ENCODE assay signal across 20 cellular contexts in the genomic region with DNA sequence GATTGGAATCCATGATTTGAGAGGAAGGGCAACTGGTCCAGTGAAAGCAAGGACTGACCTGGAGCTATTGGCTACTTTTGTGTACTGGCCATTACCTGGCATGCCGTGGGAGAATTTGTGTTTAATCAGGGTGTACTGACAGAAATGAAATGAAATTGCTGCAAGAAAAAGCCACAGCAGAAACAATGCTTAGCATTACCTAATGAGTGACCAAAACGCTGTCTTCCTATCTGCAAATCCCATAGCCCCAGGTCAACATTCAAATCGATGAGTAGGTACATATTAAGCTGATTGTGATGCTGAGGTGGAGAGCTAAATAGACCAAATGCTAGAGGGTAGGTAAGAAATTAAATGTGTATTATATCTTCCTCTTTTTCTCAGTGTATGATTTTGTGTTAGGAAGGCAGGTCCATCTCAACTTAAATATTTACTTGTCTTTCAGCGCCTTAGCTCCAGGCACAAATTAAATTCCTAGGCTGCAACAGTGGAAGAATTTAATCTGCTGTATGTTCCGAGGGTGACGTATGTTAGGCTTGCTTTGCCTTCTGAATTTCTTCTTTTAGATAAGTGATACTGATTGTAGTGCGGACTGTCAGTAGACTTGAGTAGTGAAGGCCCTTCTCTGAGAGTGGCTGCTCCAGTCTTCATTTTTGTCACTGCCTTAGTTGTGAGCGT.
A peak's percentile ranks its signal among the peaks of the same experiment; 100 is the strongest.
DNase-seq lines count a peak whose midpoint lies in the region; ATAC-seq, FAIRE-seq and TF ChIP-seq lines count a peak whose summit lies in the region.
"Had no signal": no experiment of that assay in that cellular context is flagged by ENCODE, and none has a peak within 500 bp of the region (broad histone marks: within the 10 kb centered on the region; RNA-seq: fewer than 3 reads in every experiment).

No MANE protein-coding gene starts in this region.

- no peak for ATAC-seq in A549
- ATAC-seq in left lobe of liver, result peak; percentile 71
- peak in 3 of 4 donors; percentile 35 to 67 (median 66) for ATAC-seq in pancreas
- ATAC-seq: CD8-positive, alpha-beta T cell; GM12878; HCT116 had no signal

- H3K4me3 ChIP-seq in A549 (no peak overlapping the region), pancreas (no peak overlapping the region), esophagus squamous epithelium (no peak overlapping the region)
- H3K4me3 ChIP-seq: BLaER1 treated with 17β-estradiol and CSF1 and Interleukin-3, amounts not matched to agents 10 nM and 100 nM; GM12878 had no signal

- H3K4me2 ChIP-seq in A549, result no peak overlapping the region
- H3K4me2 ChIP-seq: BLaER1 treated with 17β-estradiol and CSF1 and Interleukin-3, amounts not matched to agents 10 nM and 100 nM had no signal

- 38% methylated on average over 8 of the region's 8 CpGs for WGBS in A549 (ENCODE audit: missing lambda C conversion rate)
- 27 to 33% methylated on average over 8 of the region's 8 CpGs for WGBS in pancreas, 2 donors
- 71 to 81% methylated on average over 8 of the region's 8 CpGs for WGBS in esophagus squamous epithelium, 2 donors

- DNase-seq in SIG-M5 treated with dmso at 0.1 percent for 504 hours (lab: John Stamatoyannopoulos, UW; ENCODE audit: unreplicated experiment) (peak; percentile 72), SIG-M5 (lab: John Stamatoyannopoulos, UW) (no peak), A549 (ENCODE audit: low read depth in 1 of 2, low spot score in 1 of 2) (no peak), left lobe of liver (ENCODE audit: low spot score) (no peak), pancreas (peak in 1 of 6 donors; percentile 13), esophagus squamous epithelium (lab: John Stamatoyannopoulos, UW) (no peak)
- no peak for DNase-seq in activated naive CD4-positive, alpha-beta T cell (lab: John Stamatoyannopoulos, UW)
- DNase-seq: 8988T; CD8-positive, alpha-beta T cell; DMS 273 treated with DMSO at 0.1 percent for 48 hours; DMS53; DND-41; EL; GOT3; H7; HFFc6; IMR-90 had no signal

- FAIRE-seq in A549 (lab: Jason Lieb, UNC), result peak; percentile 23
- no peak for FAIRE-seq in pancreas (lab: Jason Lieb, UNC)
- FAIRE-seq: GM12878 had no signal

- intact Hi-C loops in pancreas (cut with DNase I) (no loop called here), esophagus squamous epithelium (cut with DNase I) (no loop called here)

- H3K9me3 ChIP-seq in A549 (peaks cover 5% of the 10 kb centered on the region; the same call in 1 of the 3 replicates), pancreas (no peaks in the 10 kb centered on the region), esophagus squamous epithelium (no peaks in the 10 kb centered on the region)
- H3K9me3 ChIP-seq: BLaER1 treated with 17β-estradiol and CSF1 and Interleukin-3, amounts not matched to agents 10 nM and 100 nM had no signal

- no peak for TF ChIP-seq EP300 in A549 (IDR thresholded peaks at IDR 0.05)

- CTCF ChIA-PET in A549 (lab: Yijun Ruan, JAX), result interaction anchor here (1.0 kb wide), 1 partner anchor 94 kb away, joined by 3 read pairs; no protein-coding TSS in a partner anchor

- TF ChIP-seq POLR2A in A549 (IDR thresholded peaks at IDR 0.05; ENCODE audit: low read length) (no peak), esophagus squamous epithelium (IDR thresholded peaks at IDR 0.05) (no peak)

- POLR2A ChIA-PET in A549 (lab: Yijun Ruan, JAX), result no interaction called here

- no peak for TF ChIP-seq CTCF in A549 (IDR thresholded peaks at IDR 0.05)
- no peak for TF ChIP-seq CTCF in pancreas (IDR thresholded peaks at IDR 0.05)
- no peak for TF ChIP-seq CTCF in esophagus squamous epithelium (IDR thresholded peaks at IDR 0.05)

- no peaks in the 10 kb centered on the region for H3K36me3 ChIP-seq in pancreas
- H3K36me3 ChIP-seq in esophagus squamous epithelium, result no peaks in the 10 kb centered on the region
- H3K36me3 ChIP-seq: BLaER1 treated with 17β-estradiol and CSF1 and Interleukin-3, amounts not matched to agents 10 nM and 100 nM had no signal

- TF ChIP-seq RAD21 in A549 (conservative IDR thresholded peaks at IDR 0.05 in 1 of 2, IDR thresholded peaks at IDR 0.05 in 1 of 2), result no peak

- no peaks in the 10 kb centered on the region for H3K27me3 ChIP-seq in pancreas
- H3K27me3 ChIP-seq in esophagus squamous epithelium, result no peaks in the 10 kb centered on the region
- H3K27me3 ChIP-seq: BLaER1 treated with 17β-estradiol and CSF1 and Interleukin-3, amounts not matched to agents 10 nM and 100 nM had no signal

- H3K27ac ChIP-seq in A549 (no peak overlapping the region), pancreas (no peak overlapping the region), esophagus squamous epithelium (no peak overlapping the region)
- H3K27ac ChIP-seq: BLaER1 treated with 17β-estradiol and CSF1 and Interleukin-3, amounts not matched to agents 10 nM and 100 nM had no signal

- H3K4me1 ChIP-seq in A549 (no peaks in the 10 kb centered on the region), pancreas (no peaks in the 10 kb centered on the region), esophagus squamous epithelium (no peaks in the 10 kb centered on the region)
- H3K4me1 ChIP-seq: BLaER1 treated with 17β-estradiol and CSF1 and Interleukin-3, amounts not matched to agents 10 nM and 100 nM had no signal

TF ChIP-seq in A549, 52 proteins besides CTCF, POLR2A, EP300 and RAD21:
- no peak for TF ChIP-seq RCOR1 (IDR thresholded peaks at IDR 0.05; ENCODE audit: low read depth, low read length)
- TF ChIP-seq GATA3 (IDR thresholded peaks at IDR 0.05; ENCODE audit: borderline replicate concordance), result no peak
- no peak for TF ChIP-seq KDM5A (IDR thresholded peaks at IDR 0.05)
- no peak for TF ChIP-seq JUN (IDR thresholded peaks at IDR 0.05)
- no peak for TF ChIP-seq HOXB13 (CRISPR knock-in tag; IDR thresholded peaks at IDR 0.05; ENCODE audit: low read depth)
- no peak for TF ChIP-seq ZC3H11A (IDR thresholded peaks at IDR 0.05)
- TF ChIP-seq REST (IDR thresholded peaks at IDR 0.05), result no peak
- no peak for TF ChIP-seq BHLHE40 (IDR thresholded peaks at IDR 0.05; ENCODE audit: low read depth, low read length)
- no peak for TF ChIP-seq RARB (CRISPR knock-in tag; IDR thresholded peaks at IDR 0.05)
TF ChIP-seq in A549: peak in this region for 0.

Comparison
In these comparisons a context has a peak if more than half of its experiments do, and no peak if none do; other contexts are left out.
1. ATAC-seq: peak in left lobe of liver (single experiment) and pancreas (3 of 4); none in A549 (0 of 2).